32 cellular contexts compared by ENCODE assay signal in genomic region chr3:159838936-159839335, GRCh38. TPM values are rescaled to one million over a fixed set of nuclear protein-coding genes. Genes with fewer than 3 reads are reported as not detected.
DNase-seq lines count a peak whose midpoint lies in the region; ATAC-seq, FAIRE-seq and TF ChIP-seq lines count a peak whose summit lies in the region.
"Had no signal": no experiment of that assay in that cellular context is flagged by ENCODE, and none has a peak within 500 bp of the region (broad histone marks: within the 10 kb centered on the region; RNA-seq: fewer than 3 reads in every experiment).

No MANE protein-coding gene starts in this region.

- no peak for TF ChIP-seq POLR2A in endothelial cell of umbilical vein (IDR thresholded peaks at IDR 0.05; ENCODE audit: low read depth, low read length)

- TF ChIP-seq CTCF in endothelial cell of umbilical vein (IDR thresholded peaks at IDR 0.05; ENCODE audit: extremely low read depth in 1 of 2, insufficient read depth in 1 of 2, low read depth in 1 of 2, low read length in 2 of 2), result no peak
- no peak for TF ChIP-seq CTCF in neural cell (IDR thresholded peaks at IDR 0.05; ENCODE audit: poor library complexity, severe bottlenecking)

- no TSS peak for BruUV-seq in endothelial cell of umbilical vein (replicated peaks; lab: Mats Ljungman, UMichigan)

- no peaks in the 10 kb centered on the region for H3K9me1 ChIP-seq in endothelial cell of umbilical vein (replicated peaks; ENCODE audit: control insufficient read depth, extremely low read depth, insufficient read depth, low read length)

- H3K36me3 ChIP-seq in endothelial cell of umbilical vein (ENCODE audit: control insufficient read depth in 2 of 2, extremely low read depth in 1 of 2, insufficient read depth in 2 of 2, low read length in 2 of 2) (no peaks in the 10 kb centered on the region), neural cell (ENCODE audit: insufficient read depth, low read length) (no peaks in the 10 kb centered on the region), subcutaneous abdominal adipose tissue (ENCODE audit: control insufficient read depth in 5 of 5, insufficient read depth in 5 of 5, low read length in 5 of 5) (no peaks in the 10 kb centered on the region)
- H3K36me3 ChIP-seq: SJCRH30, suprapubic skin, vagina had no signal

- CTCF ChIA-PET in endothelial cell of umbilical vein (lab: Charles Lee), result interaction anchor here (0.6 to 4.0 kb wide), 6 partner anchors 10 to 215 kb away, joined by 3 to 33 read pairs (median 5); no protein-coding TSS in a partner anchor

- no peaks in the 10 kb centered on the region for H3K9me2 ChIP-seq in neural cell (ENCODE audit: insufficient read depth, low read length)

- H3K9me3 Mint-ChIP-seq in activated naive CD4-positive, alpha-beta T cell treated with anti-CD3 and anti-CD28 coated beads, Interleukin-2, amount 50 U/mL, for 72 hours, result no peaks in the 10 kb centered on the region
- H3K9me3 Mint-ChIP-seq: activated CD8-positive, alpha-beta T cell treated with anti-CD3 and anti-CD28 coated beads for 36 hours; activated naive CD8-positive, alpha-beta T cell treated with anti-CD3 and anti-CD28 coated beads, Interleukin-2, amount 10 ng/mL, durations not matched to agents 7 days and 5 days; central memory CD8-positive, alpha-beta T cell; memory B cell; T-helper 1 cell treated with Interleukin-12 subunit alpha and Interleukin-12 subunit beta and Interleukin-4 antibody, amounts not matched to agents 30 μg/mL and 1 μg/mL, for 36 hours had no signal

- no peak overlapping the region for H3K4me3 ChIP-seq in endothelial cell of umbilical vein (replicated peaks in 1 of 3; ENCODE audit: insufficient read depth in 1 of 3, low read depth in 1 of 3, low read length in 3 of 3)
- H3K4me3 ChIP-seq in neural cell (ENCODE audit: low read length), result peak overlapping the region; percentile 74
- H3K4me3 ChIP-seq in subcutaneous abdominal adipose tissue (ENCODE audit: low read depth in 1 of 5, low read length in 5 of 5), result no peak overlapping the region
- H3K4me3 ChIP-seq: K562, SJCRH30, suprapubic skin had no signal

- H4K20me1 ChIP-seq in endothelial cell of umbilical vein (replicated peaks; ENCODE audit: control insufficient read depth, extremely low read depth, insufficient read depth, low read length) (no peaks in the 10 kb centered on the region), neural cell (ENCODE audit: insufficient read depth) (no peaks in the 10 kb centered on the region)

- ATAC-seq in GM18519 (IDR thresholded peaks at IDR 0.05; ENCODE audit: low FRiP score, unreplicated experiment) (no peak), HG03520 (IDR thresholded peaks at IDR 0.05; ENCODE audit: unreplicated experiment) (no peak)
- ATAC-seq in activated naive CD4-positive, alpha-beta T cell treated with anti-CD3 and anti-CD28 coated beads, Interleukin-2, amount 50 U/mL, for 72 hours, result no peak
- ATAC-seq: activated CD8-positive, alpha-beta T cell treated with anti-CD3 and anti-CD28 coated beads for 36 hours; K562 had no signal

- H3K27me3 ChIP-seq in endothelial cell of umbilical vein (ENCODE audit: control insufficient read depth in 2 of 2, insufficient read depth in 2 of 2, low read length in 2 of 2) (no peaks in the 10 kb centered on the region), neural cell (ENCODE audit: insufficient read depth, low read depth, low read length) (no peaks in the 10 kb centered on the region), subcutaneous abdominal adipose tissue (ENCODE audit: control insufficient read depth in 5 of 5, insufficient read depth in 4 of 5, low read length in 5 of 5) (no peaks in the 10 kb centered on the region)
- H3K27me3 ChIP-seq: SJCRH30, suprapubic skin, vagina had no signal

- no peak for FAIRE-seq in endothelial cell of umbilical vein (lab: Jason Lieb, UNC)
- FAIRE-seq: astrocyte, GM18507, HTR-8/SVneo, K562, TTC549 had no signal

- H3K9me3 ChIP-seq in endothelial cell of umbilical vein (replicated peaks; ENCODE audit: control insufficient read depth, insufficient read depth, low read length) (no peaks in the 10 kb centered on the region), neural cell (ENCODE audit: low read length) (no peaks in the 10 kb centered on the region), subcutaneous abdominal adipose tissue (ENCODE audit: control insufficient read depth in 5 of 5, low read length in 5 of 5) (no peaks in the 10 kb centered on the region)
- H3K9me3 ChIP-seq: SJCRH30, suprapubic skin, vagina had no signal

- dilution Hi-C loops in endothelial cell of umbilical vein (cut with MboI; ENCODE audit: extremely low pct_ligation_motif_present, low sequenced_read_pairs), result no loop called here

- no peak for TF ChIP-seq RAD21 in neural cell (conservative IDR thresholded peaks at IDR 0.05)

- intact Hi-C loops in endothelial cell of umbilical vein (cut with micrococcal nuclease), result no loop called here

- H3K36me3 Mint-ChIP-seq in activated naive CD4-positive, alpha-beta T cell treated with anti-CD3 and anti-CD28 coated beads, Interleukin-2, amount 50 U/mL, for 72 hours, result no peaks in the 10 kb centered on the region
- H3K36me3 Mint-ChIP-seq: activated naive CD8-positive, alpha-beta T cell treated with anti-CD3 and anti-CD28 coated beads, Interleukin-2, amount 10 ng/mL, durations not matched to agents 7 days and 5 days; memory B cell had no signal

- H3K79me2 ChIP-seq in endothelial cell of umbilical vein (ENCODE audit: control insufficient read depth, insufficient read depth, low read length) (peaks cover 69% of the 10 kb centered on the region), neural cell (replicated peaks; ENCODE audit: insufficient read depth, low read length) (peaks cover 36% of the 10 kb centered on the region)

- no peak for TF ChIP-seq EP300 in neural cell (conservative IDR thresholded peaks at IDR 0.05; ENCODE audit: poor library complexity, severe bottlenecking)

- H3K9ac ChIP-seq in endothelial cell of umbilical vein (replicated peaks; ENCODE audit: extremely low read depth, insufficient read depth, low read length), result no peak overlapping the region
- H3K9ac ChIP-seq in neural cell (ENCODE audit: low read length), result peak overlapping the region; percentile 90
- no peak overlapping the region for H3K9ac ChIP-seq in subcutaneous abdominal adipose tissue (ENCODE audit: low read length in 5 of 5)

- H3K27ac ChIP-seq in endothelial cell of umbilical vein (ENCODE audit: insufficient read depth, low read depth, low read length) (no peak overlapping the region), neural cell (ENCODE audit: low read length) (peak overlapping the region; percentile 96), subcutaneous abdominal adipose tissue (ENCODE audit: low read depth, low read length) (peak overlapping the region; percentile 27)
- H3K27ac ChIP-seq: 22Rv1, epithelial cell of prostate, SJCRH30, suprapubic skin, vagina had no signal

- POLR2A ChIA-PET in endothelial cell of umbilical vein (lab: Charles Lee), result interaction anchor here (0.7 to 1.1 kb wide), 2 partner anchors 14 to 229 kb away, joined by 3 to 12 read pairs; no protein-coding TSS in a partner anchor

- no peak overlapping the region for H3K27ac Mint-ChIP-seq in activated naive CD4-positive, alpha-beta T cell treated with anti-CD3 and anti-CD28 coated beads, Interleukin-2, amount 50 U/mL, for 72 hours
- H3K27ac Mint-ChIP-seq: activated CD8-positive, alpha-beta T cell treated with anti-CD3 and anti-CD28 coated beads for 36 hours; activated naive CD8-positive, alpha-beta T cell treated with anti-CD3 and anti-CD28 coated beads, Interleukin-2, amount 10 ng/mL, durations not matched to agents 7 days and 5 days; memory B cell; T-helper 1 cell treated with Interleukin-12 subunit alpha and Interleukin-12 subunit beta and Interleukin-4 antibody, amounts not matched to agents 30 μg/mL and 1 μg/mL, for 36 hours had no signal

- peaks cover 42% of the 10 kb centered on the region for H3K4me1 ChIP-seq in endothelial cell of umbilical vein (ENCODE audit: control insufficient read depth, extremely low read depth, insufficient read depth, low read length)
- peaks cover 0 to 28% (median 13%) of the 10 kb centered on the region in 5 donors for H3K4me1 ChIP-seq in subcutaneous abdominal adipose tissue (ENCODE audit: control insufficient read depth in 5 of 5, insufficient read depth in 5 of 5, low read length in 5 of 5)

- H2AFZ ChIP-seq in endothelial cell of umbilical vein (ENCODE audit: low read depth, low read length), result no peak overlapping the region
- H2AFZ ChIP-seq in neural cell (ENCODE audit: low read depth, low read length), result no peak overlapping the region

- peak; percentile 35 for DNase-seq in DMS 273 (lab: John Stamatoyannopoulos, UW; ENCODE audit: unreplicated experiment)
- DNase-seq in DMS 273 treated with DMSO at 0.1 percent for 48 hours (lab: John Stamatoyannopoulos, UW), result no peak
- peak; percentile 70 for DNase-seq in endothelial cell of umbilical vein (ENCODE audit: low read depth, low spot score)
- DNase-seq in activated naive CD4-positive, alpha-beta T cell treated with anti-CD3 and anti-CD28 coated beads, Interleukin-2, amount 50 U/mL, for 72 hours (ENCODE audit: low spot score in 2 of 2), result no peak
- DNase-seq: activated CD4-positive, CD25-positive, alpha-beta regulatory T cell treated with anti-CD3 and anti-CD28 coated beads, Interleukin-2, amount 50 U/mL, for 72 hours; activated CD8-positive, alpha-beta T cell treated with anti-CD3 and anti-CD28 coated beads for 36 hours; activated effector memory CD4-positive, alpha-beta T cell treated with anti-CD3 and anti-CD28 coated beads, Interleukin-2, amount 50 U/mL, for 16 hours; activated naive CD8-positive, alpha-beta T cell treated with anti-CD3 and anti-CD28 coated beads, Interleukin-2, amount 10 ng/mL, durations not matched to agents 7 days and 5 days; Calu3; left cardiac atrium; NCI-H2029; NCI-H226; NCI-H774; right cardiac atrium; SJCRH30; stimulated activated CD4-positive, alpha-beta T cell treated with anti-CD3 and anti-CD28 coated beads, Interleukin-2, amount 100 ng/mL, for 48 hours had no signal

- H3F3A ChIP-seq in neural cell (ENCODE audit: insufficient read depth, low read length, poor library complexity, severe bottlenecking), result peaks cover 5% of the 10 kb centered on the region

- H3K4me2 ChIP-seq in endothelial cell of umbilical vein (ENCODE audit: insufficient read depth, low read length) (no peak overlapping the region), neural cell (ENCODE audit: low read length) (peak overlapping the region; percentile 90)

RNA-seq across cellular contexts. Expression of gene SCHIP1, which starts 0.7 kb away (rescaled TPM):
- 23.1 and 34.5 TPM in 2 replicates for total RNA-seq in endothelial cell of umbilical vein
- polyA plus RNA-seq in endothelial cell of umbilical vein, result 9.4 and 16.9 TPM in 2 replicates
- 17.9 and 20.5 TPM in 2 replicates for polyA plus RNA-seq in endothelial cell of umbilical vein (2011; cell fraction: cytosol; rRNA removed)
- 44.2 and 53.9 TPM in 2 replicates for polyA plus RNA-seq in endothelial cell of umbilical vein (2011; cell fraction: nucleus; rRNA removed)
- 15.5 and 20.4 TPM in 2 replicates for polyA plus RNA-seq in endothelial cell of umbilical vein (2012)
- 19.9 and 28.8 TPM in 2 replicates for polyA minus RNA-seq in endothelial cell of umbilical vein
- not detected for polyA minus RNA-seq in endothelial cell of umbilical vein (2011; cell fraction: cytosol; rRNA and poly(A)+ RNA removed)
- polyA minus RNA-seq in endothelial cell of umbilical vein (2011; cell fraction: nucleus; rRNA and poly(A)+ RNA removed), result 48.3 and 71.4 TPM in 2 replicates
- 92.7 and 94.9 TPM in 2 replicates for polyA plus RNA-seq in neural cell
- polyA minus RNA-seq in neural cell, result 56.7 and 73.4 TPM in 2 replicates
- not detected for total RNA-seq in activated naive CD4-positive, alpha-beta T cell treated with anti-CD3 and anti-CD28 coated beads, Interleukin-2, amount 50 U/mL, for 72 hours
- total RNA-seq: activated CD8-positive, alpha-beta T cell treated with anti-CD3 and anti-CD28 coated beads for 36 hours; activated naive CD8-positive, alpha-beta T cell treated with anti-CD3 and anti-CD28 coated beads, Interleukin-2, amount 10 ng/mL, durations not matched to agents 7 days and 5 days; K562 had no signal
- polyA plus RNA-seq: K562 had no signal

Comparison
In these comparisons a context has a peak if more than half of its experiments do, and no peak if none do; other contexts are left out.
1. DNase-seq: peak in DMS 273 (single experiment) and endothelial cell of umbilical vein (single experiment); none in DMS 273 treated with DMSO at 0.1 percent for 48 hours (single experiment) and activated naive CD4-positive, alpha-beta T cell treated with anti-CD3 and anti-CD28 coated beads, Interleukin-2, amount 50 U/mL, for 72 hours (0 of 2).
2. RNA of gene SCHIP1, which starts 0.7 kb away (total RNA-seq): 23.1 to 34.5 TPM in endothelial cell of umbilical vein; not detected in activated naive CD4-positive, alpha-beta T cell treated with anti-CD3 and anti-CD28 coated beads, Interleukin-2, amount 50 U/mL, for 72 hours; every median in the first group is over 10 times any median in the second.